19 cellular contexts compared by ENCODE assay signal in genomic region chr12:95978351-95978750, GRCh38. TPM values are rescaled to one million over a fixed set of nuclear protein-coding genes. Genes with fewer than 3 reads are reported as not detected.
DNase-seq lines count a peak whose midpoint lies in the region; ATAC-seq, FAIRE-seq and TF ChIP-seq lines count a peak whose summit lies in the region.
"Had no signal": no experiment of that assay in that cellular context is flagged by ENCODE, and none has a peak within 500 bp of the region (broad histone marks: within the 10 kb centered on the region; RNA-seq: fewer than 3 reads in every experiment).

No MANE protein-coding gene starts in this region.

- H3K4me3 ChIP-seq in HepG2 (replicated peaks in 1 of 3; ENCODE audit: insufficient read depth in 1 of 3, low read depth in 2 of 3, low read length in 3 of 3) (no peak overlapping the region), right lobe of liver (no peak overlapping the region)
- H3K4me3 ChIP-seq: GM23248 had no signal

- H3K27me3 ChIP-seq in HepG2 (ENCODE audit: control insufficient read depth in 1 of 2, insufficient read depth in 2 of 2, low read length in 2 of 2) (no peaks in the 10 kb centered on the region), right lobe of liver (no peaks in the 10 kb centered on the region)

- no peak overlapping the region for H3K27ac Mint-ChIP-seq in type B pancreatic cell
- no peak overlapping the region for H3K27ac Mint-ChIP-seq in CD14-positive monocyte
- H3K27ac Mint-ChIP-seq in activated CD8-positive, alpha-beta T cell treated with anti-CD3 and anti-CD28 coated beads for 36 hours, result no peak overlapping the region
- H3K27ac Mint-ChIP-seq: CD4-positive, CD25-positive, alpha-beta regulatory T cell; CD8-positive, alpha-beta T cell had no signal

- no peak overlapping the region for H3K27ac ChIP-seq in HepG2 (ENCODE audit: extremely low read length, insufficient read depth, low read length)
- H3K27ac ChIP-seq in right lobe of liver, result peak overlapping the region in 1 of 3 donors; percentile 77
- H3K27ac ChIP-seq: GM23248 had no signal

- H3K36me3 Mint-ChIP-seq in type B pancreatic cell (peaks cover 4% of the 10 kb centered on the region), CD14-positive monocyte (peaks cover 78 to 97% of the 10 kb centered on the region in 2 donors)
- no peaks in the 10 kb centered on the region for H3K36me3 Mint-ChIP-seq in activated CD8-positive, alpha-beta T cell treated with anti-CD3 and anti-CD28 coated beads for 36 hours (ENCODE audit: low read depth)
- H3K36me3 Mint-ChIP-seq: CD8-positive, alpha-beta T cell had no signal

- H3K27me3 Mint-ChIP-seq in type B pancreatic cell, result no peaks in the 10 kb centered on the region
- no peaks in the 10 kb centered on the region for H3K27me3 Mint-ChIP-seq in CD14-positive monocyte (ENCODE audit: low read depth in 3 of 3)
- H3K27me3 Mint-ChIP-seq in activated CD8-positive, alpha-beta T cell treated with anti-CD3 and anti-CD28 coated beads for 36 hours, result no peaks in the 10 kb centered on the region

- TF ChIP-seq EP300 in HepG2 (IDR thresholded peaks at IDR 0.05; ENCODE audit: low read depth in 2 of 2, low read length in 2 of 2) (no peak), HepG2 (CRISPR knock-in tag; IDR thresholded peaks at IDR 0.05; ENCODE audit: borderline replicate concordance) (no peak)

- no peak for ATAC-seq in HepG2
- no peak for ATAC-seq in right lobe of liver
- ATAC-seq in activated CD8-positive, alpha-beta T cell treated with anti-CD3 and anti-CD28 coated beads for 36 hours, result no peak
- ATAC-seq: CD8-positive, alpha-beta T cell; HCT116 had no signal

- H3K4me1 Mint-ChIP-seq in type B pancreatic cell (ENCODE audit: unreplicated experiment) (peaks cover 6% of the 10 kb centered on the region), CD14-positive monocyte (peaks cover 2% of the 10 kb centered on the region)
- no peaks in the 10 kb centered on the region for H3K4me1 Mint-ChIP-seq in activated CD8-positive, alpha-beta T cell treated with anti-CD3 and anti-CD28 coated beads for 36 hours (ENCODE audit: low read depth)
- H3K4me1 Mint-ChIP-seq: CD4-positive, CD25-positive, alpha-beta regulatory T cell had no signal

- H2AFZ ChIP-seq in HepG2 (ENCODE audit: low read length), result no peak overlapping the region
- H2AFZ ChIP-seq: GM23248 had no signal

- no TSS peak for BruUV-seq in HepG2 (replicated peaks; lab: Mats Ljungman, UMichigan)

- in situ Hi-C loops in HepG2 (cut with HindIII; ENCODE audit: extremely low pct_ligation_motif_present, low pct_unique_long_range_greater_than_20kb), result loop anchor here (25.0 kb wide), 1 partner anchor 391 kb away; no protein-coding TSS in a partner anchor

- WGBS in HepG2 (ENCODE audit: low lambda C conversion rate), result 96% methylated on average over 4 of the region's 5 CpGs
- WGBS in right lobe of liver (ENCODE audit: insufficient coverage, low coverage, low lambda C conversion rate, missing lambda C conversion rate), result 98% methylated on average over 5 of the region's 5 CpGs

- H3K9me3 Mint-ChIP-seq in type B pancreatic cell, result no peaks in the 10 kb centered on the region
- no peaks in the 10 kb centered on the region for H3K9me3 Mint-ChIP-seq in CD14-positive monocyte
- no peaks in the 10 kb centered on the region for H3K9me3 Mint-ChIP-seq in activated CD8-positive, alpha-beta T cell treated with anti-CD3 and anti-CD28 coated beads for 36 hours
- H3K9me3 Mint-ChIP-seq: CD4-positive, CD25-positive, alpha-beta regulatory T cell; CD8-positive, alpha-beta T cell; H9 had no signal

- no peak overlapping the region for H3K4me3 Mint-ChIP-seq in type B pancreatic cell
- no peak overlapping the region for H3K4me3 Mint-ChIP-seq in CD14-positive monocyte
- H3K4me3 Mint-ChIP-seq in activated CD8-positive, alpha-beta T cell treated with anti-CD3 and anti-CD28 coated beads for 36 hours, result no peak overlapping the region
- H3K4me3 Mint-ChIP-seq: CD4-positive, CD25-positive, alpha-beta regulatory T cell; CD8-positive, alpha-beta T cell; H9 had no signal

- TF ChIP-seq CTCF in HepG2 (CRISPR knock-in tag; IDR thresholded peaks at IDR 0.05), result no peak
- TF ChIP-seq CTCF in right lobe of liver (IDR thresholded peaks at IDR 0.05), result no peak
- no peak for TF ChIP-seq CTCF in type B pancreatic cell (conservative IDR thresholded peaks at IDR 0.05)
- no peak for TF ChIP-seq CTCF in CD14-positive monocyte (IDR thresholded peaks at IDR 0.05)
- no peak for TF ChIP-seq CTCF in activated CD8-positive, alpha-beta T cell treated with anti-CD3 and anti-CD28 coated beads for 36 hours (IDR thresholded peaks at IDR 0.05)

- intact Hi-C loops in HepG2 (cut with micrococcal nuclease; ENCODE audit: unreplicated experiment) (no loop called here), right lobe of liver (cut with DNase I) (no loop called here), CD14-positive monocyte (cut with micrococcal nuclease) (no loop called here)
- intact Hi-C loops in activated CD8-positive, alpha-beta T cell treated with anti-CD3 and anti-CD28 coated beads for 36 hours (cut with micrococcal nuclease), result no loop called here

- TF ChIP-seq POLR2A in HepG2 (IDR thresholded peaks at IDR 0.05; ENCODE audit: insufficient read depth in 1 of 2, low read depth in 2 of 2, low read length in 2 of 2) (no peak), right lobe of liver (IDR thresholded peaks at IDR 0.05) (no peak)

- no peaks in the 10 kb centered on the region for H3K36me3 ChIP-seq in HepG2 (replicated peaks in 1 of 2; ENCODE audit: control insufficient read depth in 1 of 2, insufficient read depth in 2 of 2, low read length in 2 of 2)
- peaks cover 0 to 14% (median 4%) of the 10 kb centered on the region in 4 donors for H3K36me3 ChIP-seq in right lobe of liver

- POLR2A ChIA-PET in HepG2 (lab: Yijun Ruan, JAX), result interaction anchor here (1.7 to 7.0 kb wide), 5 partner anchors 12 to 36 kb away, joined by 6 to 92 read pairs (median 10); partner anchors contain the start of genes AMDHD1, CCDC38 and HAL
- POLR2A ChIA-PET in activated CD8-positive, alpha-beta T cell treated with anti-CD3 and anti-CD28 coated beads for 36 hours (lab: Charles Lee), result interaction anchor here (0.9 kb wide), 1 partner anchor 76 kb away, joined by 3 read pairs; no protein-coding TSS in a partner anchor

- H3K4me1 ChIP-seq in HepG2 (ENCODE audit: insufficient read depth, low read length) (peaks cover 71% of the 10 kb centered on the region), right lobe of liver (peaks cover 0 to 53% (median 9%) of the 10 kb centered on the region in 4 donors)

- CTCF ChIA-PET in HepG2 (lab: Yijun Ruan, JAX; ENCODE audit: low intra/inter-chr PET ratio, low total read pairs), result no interaction called here
- CTCF ChIA-PET in activated CD8-positive, alpha-beta T cell treated with anti-CD3 and anti-CD28 coated beads for 36 hours (lab: Charles Lee), result no interaction called here

- H3K4me2 ChIP-seq in HepG2 (ENCODE audit: low read depth, low read length), result no peak overlapping the region

- no peaks in the 10 kb centered on the region for H4K20me1 ChIP-seq in HepG2 (ENCODE audit: insufficient read depth, low read length)

- H3K9me3 ChIP-seq in HepG2 (ENCODE audit: low read length) (no peaks in the 10 kb centered on the region), right lobe of liver (no peaks in the 10 kb centered on the region)
- H3K9me3 ChIP-seq: Caco-2 had no signal

- DNase-seq in HepG2 (ENCODE audit: low spot score), result no peak
- DNase-seq in right lobe of liver, result no peak
- peak; percentile 15 for DNase-seq in ecto neural progenitor cell (ENCODE audit: low spot score)
- DNase-seq in type B pancreatic cell (ENCODE audit: extremely low spot score, unreplicated experiment), result peak; percentile 4
- DNase-seq in CD14-positive monocyte (ENCODE audit: low spot score), result no peak
- no peak for DNase-seq in activated CD8-positive, alpha-beta T cell treated with anti-CD3 and anti-CD28 coated beads for 36 hours
- DNase-seq: C1 segment of cervical spinal cord; Caco-2; CD4-positive, CD25-positive, alpha-beta regulatory T cell; CD8-positive, alpha-beta T cell; DMS153; DND-41; GM23248; H9 had no signal

- no peak overlapping the region for H3K9ac ChIP-seq in HepG2 (ENCODE audit: insufficient read depth, low read depth, low read length)
- H3K9ac ChIP-seq: GM23248 had no signal

- FAIRE-seq in HepG2 (lab: Jason Lieb, UNC), result no peak
- FAIRE-seq: G401.6, GM12892 had no signal

- H3K79me2 ChIP-seq in HepG2 (ENCODE audit: insufficient read depth, low read length), result no peaks in the 10 kb centered on the region

- TF ChIP-seq RAD21 in HepG2 (CRISPR knock-in tag; IDR thresholded peaks at IDR 0.05), result no peak

RNA-seq across cellular contexts. Expression of gene HAL, which starts 17.8 kb away (rescaled TPM):
- 0.56 and 0.89 TPM in 2 replicates for total RNA-seq in HepG2 (2016; rRNA removed; fragmentation: Illumina TruSeq; extraction: Trizol)
- total RNA-seq in HepG2 (2016; cell fraction: cytosol; rRNA removed; fragmentation: Illumina TruSeq; extraction: Trizol; ENCODE audit: low read depth), result 0.10 and 0.26 TPM in 2 replicates
- 0.58 and 1.1 TPM in 2 replicates for total RNA-seq in HepG2 (2016; cell fraction: insoluble cytoplasmic fraction; rRNA removed; fragmentation: Illumina TruSeq; extraction: Trizol)
- 0.22 and 0.59 TPM in 2 replicates for total RNA-seq in HepG2 (2016; cell fraction: membrane; rRNA removed; fragmentation: Illumina TruSeq; extraction: Trizol)
- 1.8 and 2.1 TPM in 2 replicates for total RNA-seq in HepG2 (2016; cell fraction: nucleus; rRNA removed; fragmentation: Illumina TruSeq; extraction: Trizol)
- 37.8 and 63.7 TPM in 2 replicates for polyA plus RNA-seq in HepG2 (2011; rRNA removed)
- 17.0 and 30.5 TPM in 2 replicates for polyA plus RNA-seq in HepG2 (2011; cell fraction: cytosol; rRNA removed)
- polyA plus RNA-seq in HepG2 (2011; cell fraction: nucleus; rRNA removed), result 159 and 187 TPM in 2 replicates
- 38.1 and 88.4 TPM in 2 replicates for polyA plus RNA-seq in HepG2 (2012)
- 0.11 TPM in 2 replicates for polyA plus RNA-seq in HepG2 (2016; cell fraction: cytosol; fragmentation: Illumina TruSeq; extraction: Trizol; ENCODE audit: low read depth)
- 0.50 and 0.67 TPM in 2 replicates for polyA plus RNA-seq in HepG2 (2016; cell fraction: insoluble cytoplasmic fraction; fragmentation: Illumina TruSeq; extraction: Trizol; ENCODE audit: low read depth)
- polyA plus RNA-seq in HepG2 (2016; cell fraction: membrane; fragmentation: Illumina TruSeq; extraction: Trizol; ENCODE audit: low read depth), result 0.20 and 0.25 TPM in 2 replicates
- 1.8 and 2.3 TPM in 2 replicates for polyA plus RNA-seq in HepG2 (2016; cell fraction: nucleus; fragmentation: Illumina TruSeq; extraction: Trizol; ENCODE audit: insufficient read depth, low read depth)
- polyA minus RNA-seq in HepG2 (2011; rRNA and poly(A)+ RNA removed; ENCODE audit: low replicate concordance), result 3.5 and 84.7 TPM in 2 replicates
- polyA minus RNA-seq in HepG2 (2011; cell fraction: cytosol; rRNA and poly(A)+ RNA removed), result 24.7 and 49.8 TPM in 2 replicates
- polyA minus RNA-seq in HepG2 (2011; cell fraction: nucleus; rRNA and poly(A)+ RNA removed), result 65.0 and 124 TPM in 2 replicates
- 100 to 1,000 TPM in 5 of 6 experiments, 10 to 100 TPM in 1; 95.8 to 190 (median 174) TPM for total RNA-seq in right lobe of liver
- total RNA-seq in type B pancreatic cell (ENCODE audit: low replicate concordance), result 2.1 and 3.8 TPM in 2 replicates
- polyA plus RNA-seq in CD14-positive monocyte, result 10 to 100 TPM; 28.0 to 29.2 TPM
- under 1 TPM; 0.25 TPM for total RNA-seq in activated CD8-positive, alpha-beta T cell treated with anti-CD3 and anti-CD28 coated beads for 36 hours
- total RNA-seq: A172, GM23248 had no signal
- polyA plus RNA-seq: CD4-positive, CD25-positive, alpha-beta regulatory T cell; GM23248 had no signal

RNA-seq across cellular contexts. Expression of gene AMDHD1, which starts 35.2 kb away (rescaled TPM):
- 6.2 and 6.5 TPM in 2 replicates for total RNA-seq in HepG2 (2016; rRNA removed; fragmentation: Illumina TruSeq; extraction: Trizol)
- total RNA-seq in HepG2 (2016; cell fraction: cytosol; rRNA removed; fragmentation: Illumina TruSeq; extraction: Trizol; ENCODE audit: low read depth), result 0.91 and 1.2 TPM in 2 replicates
- 6.5 and 6.7 TPM in 2 replicates for total RNA-seq in HepG2 (2016; cell fraction: insoluble cytoplasmic fraction; rRNA removed; fragmentation: Illumina TruSeq; extraction: Trizol)
- 2.3 and 2.7 TPM in 2 replicates for total RNA-seq in HepG2 (2016; cell fraction: membrane; rRNA removed; fragmentation: Illumina TruSeq; extraction: Trizol)
- total RNA-seq in HepG2 (2016; cell fraction: nucleus; rRNA removed; fragmentation: Illumina TruSeq; extraction: Trizol), result 4.1 and 7.2 TPM in 2 replicates
- polyA plus RNA-seq in HepG2 (2011; rRNA removed), result 29.6 and 31.5 TPM in 2 replicates
- polyA plus RNA-seq in HepG2 (2011; cell fraction: cytosol; rRNA removed), result 16.5 and 18.2 TPM in 2 replicates
- 119 and 127 TPM in 2 replicates for polyA plus RNA-seq in HepG2 (2011; cell fraction: nucleus; rRNA removed)
- 21.2 and 31.4 TPM in 2 replicates for polyA plus RNA-seq in HepG2 (2012)
- 0.93 and 1.1 TPM in 2 replicates for polyA plus RNA-seq in HepG2 (2016; cell fraction: cytosol; fragmentation: Illumina TruSeq; extraction: Trizol; ENCODE audit: low read depth)
- polyA plus RNA-seq in HepG2 (2016; cell fraction: insoluble cytoplasmic fraction; fragmentation: Illumina TruSeq; extraction: Trizol; ENCODE audit: low read depth), result 6.7 and 6.9 TPM in 2 replicates
- polyA plus RNA-seq in HepG2 (2016; cell fraction: membrane; fragmentation: Illumina TruSeq; extraction: Trizol; ENCODE audit: low read depth), result 1.9 and 2.6 TPM in 2 replicates
- 16.1 and 17.7 TPM in 2 replicates for polyA plus RNA-seq in HepG2 (2016; cell fraction: nucleus; fragmentation: Illumina TruSeq; extraction: Trizol; ENCODE audit: insufficient read depth, low read depth)
- polyA minus RNA-seq in HepG2 (2011; rRNA and poly(A)+ RNA removed; ENCODE audit: low replicate concordance), result 1.8 and 25.6 TPM in 2 replicates
- 8.2 and 13.4 TPM in 2 replicates for polyA minus RNA-seq in HepG2 (2011; cell fraction: cytosol; rRNA and poly(A)+ RNA removed)
- polyA minus RNA-seq in HepG2 (2011; cell fraction: nucleus; rRNA and poly(A)+ RNA removed), result 15.7 and 18.8 TPM in 2 replicates
- total RNA-seq in right lobe of liver, result 10 to 100 TPM; 41.4 to 97.8 (median 69.1) TPM
- total RNA-seq in type B pancreatic cell (ENCODE audit: low replicate concordance), result 0.43 and 1.0 TPM in 2 replicates
- 1 to 10 TPM in 1 of 2 donors, under 1 TPM in 1; 0.43 to 1.0 TPM for polyA plus RNA-seq in CD14-positive monocyte
- total RNA-seq in activated CD8-positive, alpha-beta T cell treated with anti-CD3 and anti-CD28 coated beads for 36 hours, result 1 to 10 TPM; 1.1 TPM

RNA-seq across cellular contexts. Expression of gene CCDC38, which starts 35.9 kb away (rescaled TPM):
- total RNA-seq in HepG2 (2016; rRNA removed; fragmentation: Illumina TruSeq; extraction: Trizol), result 0.18 and 0.24 TPM in 2 replicates
- 0.10 and 0.18 TPM in 2 replicates for total RNA-seq in HepG2 (2016; cell fraction: cytosol; rRNA removed; fragmentation: Illumina TruSeq; extraction: Trizol; ENCODE audit: low read depth)
- 0.18 and 0.22 TPM in 2 replicates for total RNA-seq in HepG2 (2016; cell fraction: insoluble cytoplasmic fraction; rRNA removed; fragmentation: Illumina TruSeq; extraction: Trizol)
- total RNA-seq in HepG2 (2016; cell fraction: membrane; rRNA removed; fragmentation: Illumina TruSeq; extraction: Trizol), result 0.24 and 0.53 TPM in 2 replicates
- 0.22 and 0.31 TPM in 2 replicates for total RNA-seq in HepG2 (2016; cell fraction: nucleus; rRNA removed; fragmentation: Illumina TruSeq; extraction: Trizol)
- polyA plus RNA-seq in HepG2 (2011; rRNA removed), result 0.30 and 0.32 TPM in 2 replicates
- polyA plus RNA-seq in HepG2 (2011; cell fraction: cytosol; rRNA removed), result 0.13 and 0.35 TPM in 2 replicates
- polyA plus RNA-seq in HepG2 (2011; cell fraction: nucleus; rRNA removed), result 0.13 and 0.17 TPM in 2 replicates
- 0.36 and 0.39 TPM in 2 replicates for polyA plus RNA-seq in HepG2 (2012)
- polyA plus RNA-seq in HepG2 (2016; cell fraction: cytosol; fragmentation: Illumina TruSeq; extraction: Trizol; ENCODE audit: low read depth), result 0.05 and 0.08 TPM in 2 replicates
- 0.29 and 0.36 TPM in 2 replicates for polyA plus RNA-seq in HepG2 (2016; cell fraction: insoluble cytoplasmic fraction; fragmentation: Illumina TruSeq; extraction: Trizol; ENCODE audit: low read depth)
- polyA plus RNA-seq in HepG2 (2016; cell fraction: membrane; fragmentation: Illumina TruSeq; extraction: Trizol; ENCODE audit: low read depth), result 0.17 and 0.19 TPM in 2 replicates
- 0.35 and 0.41 TPM in 2 replicates for polyA plus RNA-seq in HepG2 (2016; cell fraction: nucleus; fragmentation: Illumina TruSeq; extraction: Trizol; ENCODE audit: insufficient read depth, low read depth)
- polyA minus RNA-seq in HepG2 (2011; rRNA and poly(A)+ RNA removed; ENCODE audit: low replicate concordance), result 0.16 TPM in 1 of 2 replicates, not detected in the other
- polyA minus RNA-seq in HepG2 (2011; cell fraction: cytosol; rRNA and poly(A)+ RNA removed), result 0.35 TPM in 1 of 2 replicates, not detected in the other
- 0.26 and 1.1 TPM in 2 replicates for polyA minus RNA-seq in HepG2 (2011; cell fraction: nucleus; rRNA and poly(A)+ RNA removed)
- 1 to 10 TPM in 2 of 6 experiments, under 1 TPM in 4; 0.19 to 1.8 (median 0.89) TPM for total RNA-seq in right lobe of liver
- 0.29 TPM in 1 of 2 replicates, not detected in the other for total RNA-seq in type B pancreatic cell (ENCODE audit: low replicate concordance)
- not detected for polyA plus RNA-seq in CD14-positive monocyte
- under 1 TPM; 0.18 to 0.34 TPM for total RNA-seq in activated CD8-positive, alpha-beta T cell treated with anti-CD3 and anti-CD28 coated beads for 36 hours
- total RNA-seq: A172; Caco-2; CD4-positive, CD25-positive, alpha-beta regulatory T cell; CD8-positive, alpha-beta T cell; H9 had no signal
- polyA plus RNA-seq: BJ; CD4-positive, CD25-positive, alpha-beta regulatory T cell had no signal

RNA-seq across cellular contexts. Expression of gene LTA4H, which starts 57.0 kb away (rescaled TPM):
- total RNA-seq in HepG2 (2016; rRNA removed; fragmentation: Illumina TruSeq; extraction: Trizol) (90.4 and 114 TPM in 2 replicates), right lobe of liver (10 to 100 TPM; 19.0 to 32.5 (median 27.1) TPM), type B pancreatic cell (ENCODE audit: low replicate concordance) (68.1 and 117 TPM in 2 replicates)
- 19.9 and 28.2 TPM in 2 replicates for total RNA-seq in HepG2 (2016; cell fraction: cytosol; rRNA removed; fragmentation: Illumina TruSeq; extraction: Trizol; ENCODE audit: low read depth)
- total RNA-seq in HepG2 (2016; cell fraction: insoluble cytoplasmic fraction; rRNA removed; fragmentation: Illumina TruSeq; extraction: Trizol), result 86.9 and 108 TPM in 2 replicates
- 66.0 and 81.9 TPM in 2 replicates for total RNA-seq in HepG2 (2016; cell fraction: membrane; rRNA removed; fragmentation: Illumina TruSeq; extraction: Trizol)
- total RNA-seq in HepG2 (2016; cell fraction: nucleus; rRNA removed; fragmentation: Illumina TruSeq; extraction: Trizol), result 54.5 and 55.7 TPM in 2 replicates
- polyA plus RNA-seq in HepG2 (2011; rRNA removed) (74.4 and 87.5 TPM in 2 replicates), CD14-positive monocyte (100 to 1,000 TPM; 647 to 963 TPM)
- 50.8 and 73.9 TPM in 2 replicates for polyA plus RNA-seq in HepG2 (2011; cell fraction: cytosol; rRNA removed)
- 43.0 and 54.3 TPM in 2 replicates for polyA plus RNA-seq in HepG2 (2011; cell fraction: nucleus; rRNA removed)
- 111 and 121 TPM in 2 replicates for polyA plus RNA-seq in HepG2 (2012)
- 22.4 and 25.2 TPM in 2 replicates for polyA plus RNA-seq in HepG2 (2016; cell fraction: cytosol; fragmentation: Illumina TruSeq; extraction: Trizol; ENCODE audit: low read depth)
- polyA plus RNA-seq in HepG2 (2016; cell fraction: insoluble cytoplasmic fraction; fragmentation: Illumina TruSeq; extraction: Trizol; ENCODE audit: low read depth), result 97.9 and 98.6 TPM in 2 replicates
- 49.0 and 58.4 TPM in 2 replicates for polyA plus RNA-seq in HepG2 (2016; cell fraction: membrane; fragmentation: Illumina TruSeq; extraction: Trizol; ENCODE audit: low read depth)
- 57.8 and 60.3 TPM in 2 replicates for polyA plus RNA-seq in HepG2 (2016; cell fraction: nucleus; fragmentation: Illumina TruSeq; extraction: Trizol; ENCODE audit: insufficient read depth, low read depth)
- 53.9 and 54.2 TPM in 2 replicates for polyA minus RNA-seq in HepG2 (2011; rRNA and poly(A)+ RNA removed; ENCODE audit: low replicate concordance)
- 45.7 and 50.7 TPM in 2 replicates for polyA minus RNA-seq in HepG2 (2011; cell fraction: cytosol; rRNA and poly(A)+ RNA removed)
- polyA minus RNA-seq in HepG2 (2011; cell fraction: nucleus; rRNA and poly(A)+ RNA removed), result 50.5 and 65.3 TPM in 2 replicates
- 100 to 1,000 TPM; 112 TPM for total RNA-seq in activated CD8-positive, alpha-beta T cell treated with anti-CD3 and anti-CD28 coated beads for 36 hours

Comparison
In these comparisons a context has a peak if more than half of its experiments do, and no peak if none do; other contexts are left out.
1. RNA of gene HAL, which starts 17.8 kb away (total RNA-seq): 95.8 to 190 TPM in right lobe of liver; 2.1 to 3.8 TPM in type B pancreatic cell, 0.10 to 2.1 TPM in HepG2 and 0.25 TPM in activated CD8-positive, alpha-beta T cell treated with anti-CD3 and anti-CD28 coated beads for 36 hours; every median in the first group is over 10 times any median in the second.
2. DNase-seq: peak in ecto neural progenitor cell (single experiment) and type B pancreatic cell (single experiment); none in HepG2 (single experiment), right lobe of liver (0 of 3), CD14-positive monocyte (single experiment) and activated CD8-positive, alpha-beta T cell treated with anti-CD3 and anti-CD28 coated beads for 36 hours (single experiment).